Comparison of ENCODE assay signal across 1 cellular context in genomic region chr15:74375303-74375693, GRCh38.
TF ChIP-seq lines count a peak whose summit lies in the region.

No MANE protein-coding gene starts in this region.

TF ChIP-seq in K562, 482 proteins besides CTCF, POLR2A, EP300 and RAD21 (continued from another document):
- TF ChIP-seq CTBP1 (IDR thresholded peaks at IDR 0.05; ENCODE audit: borderline replicate concordance) (peak; percentile 65), CREBBP (IDR thresholded peaks at IDR 0.05; ENCODE audit: low read depth, low read length) (no peak), ARNT (IDR thresholded peaks at IDR 0.05) (peak in 1 of 2 experiments; percentile 54; a peak in 1 of 4 replicates), ZNF740 (CRISPR knock-in tag; IDR thresholded peaks at IDR 0.05) (no peak), ZNF740 (tag; IDR thresholded peaks at IDR 0.05) (0 out of 4 replicates have a peak, but pooled peaks of 1 of the 2 experiments have one; percentile 3), SIRT6 (IDR thresholded peaks at IDR 0.05; ENCODE audit: low read depth, low read length) (no peak), RCOR1 (IDR thresholded peaks at IDR 0.05; ENCODE audit: borderline replicate concordance in 1 of 2, low read depth in 2 of 2, low read length in 2 of 2) (peak in 1 of 2 experiments; percentile 85; a peak in 3 of 4 replicates), HMBOX1 (IDR thresholded peaks at IDR 0.05) (peak; percentile 30; the same call in 1 of the 2 replicates), ZNF143 (CRISPR knock-in tag; IDR thresholded peaks at IDR 0.05) (no peak), LCOR (CRISPR knock-in tag; IDR thresholded peaks at IDR 0.05) (0 out of 2 replicates have a peak, but pooled peaks have one; percentile 28), SUPT5H (IDR thresholded peaks at IDR 0.05) (no peak), ETV1 (tag; conservative IDR thresholded peaks at IDR 0.05; ENCODE audit: low read depth) (0 out of 2 replicates have a peak, but pooled peaks have one; percentile 22), SETDB1 (IDR thresholded peaks at IDR 0.05; ENCODE audit: low read length) (no peak), SMC3 (conservative IDR thresholded peaks at IDR 0.05; ENCODE audit: insufficient read depth, low read depth, low read length) (peak; percentile 61), ZNF133 (CRISPR knock-in tag; IDR thresholded peaks at IDR 0.05) (no peak), ZZZ3 (IDR thresholded peaks at IDR 0.05) (no peak), PRDM10 (IDR thresholded peaks at IDR 0.05; ENCODE audit: partially characterized antibody) (peak; percentile 27)
TF ChIP-seq in K562: peak in this region for 10.
